Comparison of ENCODE assay signal across 18 cellular contexts in genomic region chr5:108046955-108047670, GRCh38.
"Had no signal": no experiment of that assay in that cellular context is flagged by ENCODE, and none has a peak within 500 bp of the region (broad histone marks: within the 10 kb centered on the region; RNA-seq: fewer than 3 reads in every experiment).

No MANE protein-coding gene starts in this region.

- H3K4me1 Mint-ChIP-seq: activated T-helper 17 cell treated with anti-CD3 and anti-CD28 coated beads, Interleukin-2, amount 50 U/mL, for 72 hours had no signal

- H3K27ac Mint-ChIP-seq: activated naive CD4-positive, alpha-beta T cell treated with anti-CD3 and anti-CD28 coated beads for 36 hours; activated T-helper 17 cell treated with anti-CD3 and anti-CD28 coated beads, Interleukin-2, amount 50 U/mL, for 72 hours; effector memory CD8-positive, alpha-beta T cell; naive B cell; stimulated activated naive CD8-positive, alpha-beta T cell treated with anti-CD3 and anti-CD28 coated beads, Interleukin-15, Interleukin-2, amounts not matched to agents 100 ng/mL and 50 ng/mL, for 24 hours had no signal

- H3K4me3 Mint-ChIP-seq: activated naive CD4-positive, alpha-beta T cell treated with anti-CD3 and anti-CD28 coated beads for 36 hours; activated T-helper 17 cell treated with anti-CD3 and anti-CD28 coated beads, Interleukin-2, amount 50 U/mL, for 72 hours; effector memory CD8-positive, alpha-beta T cell; naive B cell; stimulated activated naive CD8-positive, alpha-beta T cell treated with anti-CD3 and anti-CD28 coated beads, Interleukin-15, Interleukin-2, amounts not matched to agents 100 ng/mL and 50 ng/mL, for 24 hours had no signal

- H3K27me3 Mint-ChIP-seq: activated T-helper 17 cell treated with anti-CD3 and anti-CD28 coated beads, Interleukin-2, amount 50 U/mL, for 72 hours; effector memory CD8-positive, alpha-beta T cell; naive B cell; stimulated activated naive CD8-positive, alpha-beta T cell treated with anti-CD3 and anti-CD28 coated beads, Interleukin-15, Interleukin-2, amounts not matched to agents 100 ng/mL and 50 ng/mL, for 24 hours had no signal

- DNase-seq: activated CD4-positive, alpha-beta T cell treated with anti-CD3 and anti-CD28 coated beads for 1 hour; activated CD4-positive, alpha-beta T cell treated with anti-CD3 and anti-CD28 coated beads, Interleukin-2, amount 50 U/mL, for 4 hours; activated naive CD4-positive, alpha-beta T cell treated with anti-CD3 and anti-CD28 coated beads for 36 hours; activated T-cell treated with anti-CD3 and anti-CD28 coated beads for 4 hours; dermis blood vessel endothelial cell; effector memory CD8-positive, alpha-beta T cell; gastrocnemius medialis; heart right ventricle; mammary epithelial cell; naive B cell; retina; small intestine; stimulated activated CD4-positive, alpha-beta T cell treated with anti-CD3 and anti-CD28 coated beads, Interleukin-4, amount 100 ng/mL, for 4 hours; stimulated activated CD8-positive, alpha-beta memory T cell treated with anti-CD3 and anti-CD28 coated beads, Interleukin-4, amount 100 ng/mL, for 48 hours; trophoblast cell had no signal

- ATAC-seq: activated T-helper 17 cell treated with anti-CD3 and anti-CD28 coated beads, Interleukin-2, amount 50 U/mL, for 72 hours; effector memory CD8-positive, alpha-beta T cell; gastrocnemius medialis; left lobe of liver had no signal
